8 cellular contexts compared by ENCODE assay signal in genomic region chr22:30301995-30302809, GRCh38. TPM values are rescaled to one million over a fixed set of nuclear protein-coding genes. Genes with fewer than 3 reads are reported as not detected.
DNase-seq lines count a peak whose midpoint lies in the region; ATAC-seq and TF ChIP-seq lines count a peak whose summit lies in the region.
"Had no signal": no experiment of that assay in that cellular context is flagged by ENCODE, and none has a peak within 500 bp of the region (broad histone marks: within the 10 kb centered on the region; RNA-seq: fewer than 3 reads in every experiment).

No MANE protein-coding gene starts in this region.

- no peak for TF ChIP-seq RAD21 in IMR-90 (IDR thresholded peaks at IDR 0.05; ENCODE audit: low read length)

- no peak overlapping the region for H2AFZ ChIP-seq in IMR-90 (replicated peaks; ENCODE audit: low read length, poor library complexity)

- no peak overlapping the region for H2BK120ac ChIP-seq in IMR-90 (ENCODE audit: low read depth, low read length)

- no peak overlapping the region for H3K9ac ChIP-seq in IMR-90 (ENCODE audit: low read depth, low read length)

- H3K79me1 ChIP-seq in IMR-90 (ENCODE audit: low read depth in 1 of 2, low read length in 2 of 2): peaks cover 62 to 68% of the 10 kb centered on the region in 2 experiments

- H3K27ac Mint-ChIP-seq in activated CD4-positive, alpha-beta memory T cell treated with anti-CD3 and anti-CD28 coated beads for 36 hours: peak overlapping the region; percentile 98
- H3K27ac Mint-ChIP-seq in stimulated activated effector memory CD8-positive, alpha-beta T cell treated with anti-CD3 and anti-CD28 coated beads, Interleukin-12 subunit alpha, Interleukin-12 subunit beta, amount 100 ng/mL, for 72 hours: peak overlapping the region; percentile 98

- H3K4me1 Mint-ChIP-seq in activated CD4-positive, alpha-beta memory T cell treated with anti-CD3 and anti-CD28 coated beads for 36 hours (ENCODE audit: low read depth): peaks cover 91% of the 10 kb centered on the region
- H3K4me1 Mint-ChIP-seq in stimulated activated effector memory CD8-positive, alpha-beta T cell treated with anti-CD3 and anti-CD28 coated beads, Interleukin-12 subunit alpha, Interleukin-12 subunit beta, amount 100 ng/mL, for 72 hours: peaks cover 82% of the 10 kb centered on the region

- dilution Hi-C loops in IMR-90 (cut with HindIII; ENCODE audit: low sequenced_read_pairs, unreplicated experiment): no loop called here

- H3K23ac ChIP-seq in IMR-90 (ENCODE audit: low read depth, low read length): no peak overlapping the region

- no peak overlapping the region for H3K56ac ChIP-seq in IMR-90 (ENCODE audit: extremely low read depth, insufficient read depth, low read length)

- no peak overlapping the region for H2AK9ac ChIP-seq in IMR-90 (replicated peaks; ENCODE audit: low read depth, low read length, poor library complexity)

- H3K4me3 ChIP-seq in IMR-90 (ENCODE audit: insufficient read depth, low read depth, low read length): no peak overlapping the region
- H3K4me3 ChIP-seq: SJSA1 had no signal

- CTCF ChIA-PET in IMR-90 (lab: Yijun Ruan, JAX): no interaction called here
- CTCF ChIA-PET in activated CD4-positive, alpha-beta memory T cell treated with anti-CD3 and anti-CD28 coated beads for 36 hours (lab: Charles Lee): interaction anchor here (1.1 to 4.3 kb wide), 4 partner anchors 12 to 85 kb away, joined by 5 to 22 read pairs (median 6); partner anchors contain the start of genes CASTOR1 and RNF215

- H3K27ac ChIP-seq in IMR-90 (ENCODE audit: insufficient read depth, low read length): no peak overlapping the region
- H3K27ac ChIP-seq: SJSA1 had no signal

- no peak overlapping the region for H2BK5ac ChIP-seq in IMR-90 (ENCODE audit: low read depth, low read length, poor library complexity, severe bottlenecking)

- no peaks in the 10 kb centered on the region for H3K9me3 ChIP-seq in IMR-90 (ENCODE audit: control insufficient read depth, insufficient read depth, low read length)
- H3K9me3 ChIP-seq: SJSA1 had no signal

- H3K9me3 Mint-ChIP-seq in activated CD4-positive, alpha-beta memory T cell treated with anti-CD3 and anti-CD28 coated beads for 36 hours: no peaks in the 10 kb centered on the region
- no peaks in the 10 kb centered on the region for H3K9me3 Mint-ChIP-seq in stimulated activated effector memory CD8-positive, alpha-beta T cell treated with anti-CD3 and anti-CD28 coated beads, Interleukin-12 subunit alpha, Interleukin-12 subunit beta, amount 100 ng/mL, for 72 hours

- intact Hi-C loops in IMR-90 (cut with micrococcal nuclease) (no loop called here), left cardiac atrium (cut with DNase I) (no loop called here)
- intact Hi-C loops in activated CD4-positive, alpha-beta memory T cell treated with anti-CD3 and anti-CD28 coated beads for 36 hours (cut with micrococcal nuclease): no loop called here

- ATAC-seq in IMR-90 (ENCODE audit: low read depth): peak; percentile 68
- peak; percentile 36 to 41 for ATAC-seq in left cardiac atrium
- ATAC-seq in stimulated activated effector memory CD8-positive, alpha-beta T cell treated with anti-CD3 and anti-CD28 coated beads, Interleukin-12 subunit alpha, Interleukin-12 subunit beta, amount 100 ng/mL, for 72 hours: no peak
- no peak for ATAC-seq in HG03378 (IDR thresholded peaks at IDR 0.05; ENCODE audit: unreplicated experiment)

- no peak for TF ChIP-seq POLR2A in IMR-90 (IDR thresholded peaks at IDR 0.05; ENCODE audit: low read depth, low read length)

- no peaks in the 10 kb centered on the region for H3K27me3 Mint-ChIP-seq in activated CD4-positive, alpha-beta memory T cell treated with anti-CD3 and anti-CD28 coated beads for 36 hours

- H4K8ac ChIP-seq in IMR-90 (ENCODE audit: low read depth in 2 of 2, low read length in 2 of 2): no peak overlapping the region

- H3K9me1 ChIP-seq in IMR-90 (ENCODE audit: insufficient read depth, low read length): peaks cover 20% of the 10 kb centered on the region

- no CpG with 5 or more reads among the region's 9 CpGs for WGBS in IMR-90 (ENCODE audit: extremely low coverage in 2 of 2, insufficient read length in 1 of 2), 2 experiments

- H3K4ac ChIP-seq in IMR-90 (ENCODE audit: low read depth, low read length): no peak overlapping the region

- no peak for TF ChIP-seq CTCF in IMR-90 (conservative IDR thresholded peaks at IDR 0.05; ENCODE audit: low read depth, low read length)

- POLR2A ChIA-PET in IMR-90 (lab: Charles Lee; ENCODE audit: unreplicated experiment): no interaction called here
- POLR2A ChIA-PET in activated CD4-positive, alpha-beta memory T cell treated with anti-CD3 and anti-CD28 coated beads for 36 hours (lab: Charles Lee): interaction anchor here (1.1 to 3.6 kb wide), 2 partner anchors 11 to 46 kb away, joined by 5 to 11 read pairs; no protein-coding TSS in a partner anchor

- in situ Hi-C loops in IMR-90 (cut with MboI; ENCODE audit: low sequenced_read_pairs): no loop called here

- no peak overlapping the region for H4K91ac ChIP-seq in IMR-90 (ENCODE audit: insufficient read depth, low read depth, low read length)

- peaks cover 45% of the 10 kb centered on the region for H4K20me1 ChIP-seq in IMR-90 (ENCODE audit: insufficient read depth, low read length)

- H3K4me2 ChIP-seq in IMR-90 (ENCODE audit: low read depth, low read length): no peak overlapping the region

- H3K4me1 ChIP-seq in IMR-90 (ENCODE audit: control insufficient read depth, insufficient read depth, low read length): peaks cover 13% of the 10 kb centered on the region

- no peak overlapping the region for H3K4me3 Mint-ChIP-seq in activated CD4-positive, alpha-beta memory T cell treated with anti-CD3 and anti-CD28 coated beads for 36 hours
- peak overlapping the region; percentile 39 for H3K4me3 Mint-ChIP-seq in stimulated activated effector memory CD8-positive, alpha-beta T cell treated with anti-CD3 and anti-CD28 coated beads, Interleukin-12 subunit alpha, Interleukin-12 subunit beta, amount 100 ng/mL, for 72 hours

- no peak overlapping the region for H3K14ac ChIP-seq in IMR-90 (replicated peaks; ENCODE audit: low read depth, low read length)

- H2BK15ac ChIP-seq in IMR-90 (ENCODE audit: low read depth, low read length): no peak overlapping the region

- peaks cover 17% of the 10 kb centered on the region for H3K36me3 Mint-ChIP-seq in activated CD4-positive, alpha-beta memory T cell treated with anti-CD3 and anti-CD28 coated beads for 36 hours
- peaks cover 47% of the 10 kb centered on the region for H3K36me3 Mint-ChIP-seq in stimulated activated effector memory CD8-positive, alpha-beta T cell treated with anti-CD3 and anti-CD28 coated beads, Interleukin-12 subunit alpha, Interleukin-12 subunit beta, amount 100 ng/mL, for 72 hours

- peaks cover 56% of the 10 kb centered on the region for H3K36me3 ChIP-seq in IMR-90 (ENCODE audit: control insufficient read depth, insufficient read depth, low read length)

- H2AK5ac ChIP-seq in IMR-90 (ENCODE audit: low read depth, low read length): no peak overlapping the region

- BruUV-seq in IMR-90 (replicated peaks; lab: Mats Ljungman, UMichigan): no TSS peak

- no peak overlapping the region for H4K5ac ChIP-seq in IMR-90 (ENCODE audit: low read depth, low read length)

- H3K27me3 ChIP-seq in IMR-90 (ENCODE audit: control insufficient read depth, insufficient read depth, low read length): no peaks in the 10 kb centered on the region
- H3K27me3 ChIP-seq: SJSA1 had no signal

- no peak overlapping the region for H2BK20ac ChIP-seq in IMR-90 (ENCODE audit: low read depth, low read length)

- H3K18ac ChIP-seq in IMR-90 (ENCODE audit: low read depth, low read length): no peak overlapping the region

- DNase-seq in IMR-90: peak; percentile 59
- DNase-seq in activated CD4-positive, alpha-beta memory T cell treated with anti-CD3 and anti-CD28 coated beads for 36 hours: no peak
- peak; percentile 54 for DNase-seq in left cardiac atrium
- DNase-seq in stimulated activated effector memory CD8-positive, alpha-beta T cell treated with anti-CD3 and anti-CD28 coated beads, Interleukin-12 subunit alpha, Interleukin-12 subunit beta, amount 100 ng/mL, for 72 hours (ENCODE audit: low spot score in 2 of 2): no peak
- no peak for DNase-seq in NK-92 treated with Interleukin-12 subunit alpha and Interleukin-12 subunit beta, amount 100 ng/mL, for 24 hours (lab: John Stamatoyannopoulos, UW)
- no peak for DNase-seq in NCI-H187 (lab: John Stamatoyannopoulos, UW)

RNA-seq across cellular contexts. Expression of gene CASTOR1, which starts 12.9 kb away (rescaled TPM):
- 10.6 and 11.7 TPM in 2 replicates for total RNA-seq in IMR-90 (2012; rRNA removed)
- polyA plus RNA-seq in IMR-90 (2012; rRNA removed): 23.5 and 26.9 TPM in 2 replicates
- 11.4 and 33.1 TPM in 2 replicates for polyA plus RNA-seq in IMR-90 (2012; cell fraction: cytosol; rRNA removed)
- 55.8 and 106 TPM in 2 replicates for polyA plus RNA-seq in IMR-90 (2012; cell fraction: nucleus; rRNA removed; ENCODE audit: low replicate concordance)
- 1 to 10 TPM; 3.6 to 4.0 TPM for total RNA-seq in activated CD4-positive, alpha-beta memory T cell treated with anti-CD3 and anti-CD28 coated beads for 36 hours
- 1 to 10 TPM; 7.4 to 9.4 TPM for total RNA-seq in left cardiac atrium

RNA-seq across cellular contexts. Expression of gene TBC1D10A, which starts 24.5 kb away (rescaled TPM):
- 16.3 and 18.9 TPM in 2 replicates for total RNA-seq in IMR-90 (2012; rRNA removed)
- 33.1 and 34.4 TPM in 2 replicates for polyA plus RNA-seq in IMR-90 (2012; rRNA removed)
- 22.6 and 33.5 TPM in 2 replicates for polyA plus RNA-seq in IMR-90 (2012; cell fraction: cytosol; rRNA removed)
- 55.4 and 88.5 TPM in 2 replicates for polyA plus RNA-seq in IMR-90 (2012; cell fraction: nucleus; rRNA removed; ENCODE audit: low replicate concordance)
- 10 to 100 TPM; 28.9 to 29.0 TPM for total RNA-seq in activated CD4-positive, alpha-beta memory T cell treated with anti-CD3 and anti-CD28 coated beads for 36 hours
- 10 to 100 TPM; 11.9 to 12.3 TPM for total RNA-seq in left cardiac atrium

RNA-seq across cellular contexts. Expression of gene OSM, which starts 35.6 kb away (rescaled TPM):
- total RNA-seq in IMR-90 (2012; rRNA removed): not detected in 2 replicates
- polyA plus RNA-seq in IMR-90 (2012; rRNA removed): not detected in 2 replicates
- polyA plus RNA-seq in IMR-90 (2012; cell fraction: cytosol; rRNA removed): 0.07 TPM in 1 of 2 replicates, not detected in the other
- polyA plus RNA-seq in IMR-90 (2012; cell fraction: nucleus; rRNA removed; ENCODE audit: low replicate concordance): 0.42 and 0.81 TPM in 2 replicates
- total RNA-seq in activated CD4-positive, alpha-beta memory T cell treated with anti-CD3 and anti-CD28 coated beads for 36 hours: 10 to 100 TPM; 39.6 to 41.2 TPM
- total RNA-seq in left cardiac atrium: 1 to 10 TPM in 1 of 2 donors, under 1 TPM in 1; 0.56 to 1.4 TPM
- total RNA-seq: SJSA1 had no signal

RNA-seq across cellular contexts. Expression of gene SF3A1, which starts 54.5 kb away (rescaled TPM):
- total RNA-seq in IMR-90 (2012; rRNA removed) (36.9 and 49.7 TPM in 2 replicates), left cardiac atrium (100 to 1,000 TPM in 1 of 2 donors, 10 to 100 TPM in 1; 94.3 to 105 TPM)
- polyA plus RNA-seq in IMR-90 (2012; rRNA removed): 67.2 and 68.9 TPM in 2 replicates
- 118 and 156 TPM in 2 replicates for polyA plus RNA-seq in IMR-90 (2012; cell fraction: cytosol; rRNA removed)
- 109 and 114 TPM in 2 replicates for polyA plus RNA-seq in IMR-90 (2012; cell fraction: nucleus; rRNA removed; ENCODE audit: low replicate concordance)
- total RNA-seq in activated CD4-positive, alpha-beta memory T cell treated with anti-CD3 and anti-CD28 coated beads for 36 hours: 100 to 1,000 TPM; 255 to 273 TPM

RNA-seq across cellular contexts. Expression of gene CCDC157, which starts 54.6 kb away (rescaled TPM):
- total RNA-seq in IMR-90 (2012; rRNA removed): 0.83 and 0.90 TPM in 2 replicates
- polyA plus RNA-seq in IMR-90 (2012; rRNA removed): 2.2 and 2.6 TPM in 2 replicates
- polyA plus RNA-seq in IMR-90 (2012; cell fraction: cytosol; rRNA removed): 2.1 and 2.8 TPM in 2 replicates
- polyA plus RNA-seq in IMR-90 (2012; cell fraction: nucleus; rRNA removed; ENCODE audit: low replicate concordance): 3.1 and 7.3 TPM in 2 replicates
- 1 to 10 TPM; 2.1 to 2.9 TPM for total RNA-seq in activated CD4-positive, alpha-beta memory T cell treated with anti-CD3 and anti-CD28 coated beads for 36 hours
- under 1 TPM; 0.65 to 0.84 TPM for total RNA-seq in left cardiac atrium

Comparison
In these comparisons a context has a peak if more than half of its experiments do, and no peak if none do; other contexts are left out.
1. ATAC-seq: peak in IMR-90 (single experiment) and left cardiac atrium (2 of 2); none in stimulated activated effector memory CD8-positive, alpha-beta T cell treated with anti-CD3 and anti-CD28 coated beads, Interleukin-12 subunit alpha, Interleukin-12 subunit beta, amount 100 ng/mL, for 72 hours (single experiment) and HG03378 (single experiment).
2. DNase-seq: peak in IMR-90 (single experiment) and left cardiac atrium (single experiment); none in activated CD4-positive, alpha-beta memory T cell treated with anti-CD3 and anti-CD28 coated beads for 36 hours (single experiment), stimulated activated effector memory CD8-positive, alpha-beta T cell treated with anti-CD3 and anti-CD28 coated beads, Interleukin-12 subunit alpha, Interleukin-12 subunit beta, amount 100 ng/mL, for 72 hours (0 of 2), NK-92 treated with Interleukin-12 subunit alpha and Interleukin-12 subunit beta, amount 100 ng/mL, for 24 hours (single experiment) and NCI-H187 (0 of 2).
3. RNA of gene OSM, which starts 35.6 kb away (total RNA-seq): 39.6 to 41.2 TPM in activated CD4-positive, alpha-beta memory T cell treated with anti-CD3 and anti-CD28 coated beads for 36 hours; 0.56 to 1.4 TPM in left cardiac atrium and not detected in IMR-90; every median in the first group is over 10 times any median in the second.